ENCODE assay signal across 14 cellular contexts in the genomic region with DNA sequence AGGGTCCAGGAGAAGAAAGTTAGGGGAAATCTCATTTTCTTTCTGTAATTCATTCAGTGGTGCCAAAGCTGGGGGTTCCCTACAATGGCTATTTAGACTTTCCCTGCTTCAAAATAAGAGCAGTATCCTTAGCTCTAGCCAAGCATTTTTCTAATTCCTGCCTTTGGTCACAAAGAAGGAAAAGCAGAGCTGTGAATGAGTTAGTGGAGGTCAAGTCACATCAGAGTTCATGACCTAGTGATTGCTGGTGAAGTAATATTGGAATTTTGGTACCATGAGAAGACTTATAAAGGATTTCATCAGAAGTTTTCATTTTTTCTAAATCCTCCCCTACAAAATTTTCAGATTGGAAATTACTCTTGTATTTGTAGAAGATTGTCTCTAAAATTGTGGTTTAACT.
"Had no signal": no experiment of that assay in that cellular context is flagged by ENCODE, and none has a peak within 500 bp of the region (broad histone marks: within the 10 kb centered on the region; RNA-seq: fewer than 3 reads in every experiment).

No MANE protein-coding gene starts in this region.

- H3K4me3 Mint-ChIP-seq: activated CD8-positive, alpha-beta memory T cell treated with anti-CD3 and anti-CD28 coated beads, Interleukin-2, amount 10 ng/mL, durations not matched to agents 7 days and 5 days; activated T-cell treated with anti-CD3 and anti-CD28 coated beads, Interleukin-2, amount 50 U/mL, for 24 hours had no signal

- DNase-seq: activated CD4-positive, alpha-beta T cell treated with anti-CD3 and anti-CD28 coated beads for 1 hour; activated CD4-positive, alpha-beta T cell treated with anti-CD3 and anti-CD28 coated beads, Interleukin-2, amount 50 U/mL, for 48 hours; activated CD8-positive, alpha-beta memory T cell treated with anti-CD3 and anti-CD28 coated beads, Interleukin-2, amount 10 ng/mL, durations not matched to agents 7 days and 5 days; activated effector memory CD4-positive, alpha-beta T cell treated with anti-CD3 and anti-CD28 coated beads, Interleukin-2, amount 50 U/mL, for 16 hours; activated T-cell treated with anti-CD3 and anti-CD28 coated beads, Interleukin-2, amount 50 U/mL, for 24 hours; central memory CD4-positive, alpha-beta T cell; dermis blood vessel endothelial cell; heart left ventricle; left ventricle myocardium inferior; stimulated activated CD4-positive, alpha-beta T cell treated with anti-CD3 and anti-CD28 coated beads, Interleukin-2, amount 100 ng/mL, for 48 hours; stimulated activated naive CD8-positive, alpha-beta T cell treated with anti-CD3 and anti-CD28 coated beads, Interleukin-15, Interleukin-2, amounts not matched to agents 100 U/mL and 50 U/mL, for 24 hours; T-helper 9 cell; upper lobe of left lung had no signal

- ATAC-seq: activated CD8-positive, alpha-beta memory T cell treated with anti-CD3 and anti-CD28 coated beads, Interleukin-2, amount 10 ng/mL, durations not matched to agents 7 days and 5 days; stimulated activated naive CD8-positive, alpha-beta T cell treated with anti-CD3 and anti-CD28 coated beads, Interleukin-15, Interleukin-2, amounts not matched to agents 100 U/mL and 50 U/mL, for 24 hours had no signal

- H3K27ac Mint-ChIP-seq: activated CD8-positive, alpha-beta memory T cell treated with anti-CD3 and anti-CD28 coated beads, Interleukin-2, amount 10 ng/mL, durations not matched to agents 7 days and 5 days; activated T-cell treated with anti-CD3 and anti-CD28 coated beads, Interleukin-2, amount 50 U/mL, for 24 hours had no signal

- H3K4me1 ChIP-seq: heart left ventricle, left ventricle myocardium inferior, upper lobe of left lung had no signal

- H3K27ac ChIP-seq: heart left ventricle, left ventricle myocardium inferior, upper lobe of left lung had no signal

- H3K9me3 Mint-ChIP-seq: activated naive CD4-positive, alpha-beta T cell treated with anti-CD3 and anti-CD28 coated beads, Interleukin-2, amount 50 U/mL, for 72 hours; activated T-cell treated with anti-CD3 and anti-CD28 coated beads, Interleukin-2, amount 50 U/mL, for 24 hours had no signal

- H3K9me3 ChIP-seq: heart left ventricle, left ventricle myocardium inferior, upper lobe of left lung had no signal

- H3K4me3 ChIP-seq: heart left ventricle, left ventricle myocardium inferior, upper lobe of left lung had no signal

- H3K36me3 Mint-ChIP-seq: activated naive CD4-positive, alpha-beta T cell treated with anti-CD3 and anti-CD28 coated beads, Interleukin-2, amount 50 U/mL, for 72 hours had no signal

- H3K27me3 ChIP-seq: heart left ventricle, upper lobe of left lung had no signal

- H3K27me3 Mint-ChIP-seq: activated CD8-positive, alpha-beta memory T cell treated with anti-CD3 and anti-CD28 coated beads, Interleukin-2, amount 10 ng/mL, durations not matched to agents 7 days and 5 days; activated T-cell treated with anti-CD3 and anti-CD28 coated beads, Interleukin-2, amount 50 U/mL, for 24 hours had no signal
